8 cellular contexts compared by ENCODE assay signal in the genomic region with DNA sequence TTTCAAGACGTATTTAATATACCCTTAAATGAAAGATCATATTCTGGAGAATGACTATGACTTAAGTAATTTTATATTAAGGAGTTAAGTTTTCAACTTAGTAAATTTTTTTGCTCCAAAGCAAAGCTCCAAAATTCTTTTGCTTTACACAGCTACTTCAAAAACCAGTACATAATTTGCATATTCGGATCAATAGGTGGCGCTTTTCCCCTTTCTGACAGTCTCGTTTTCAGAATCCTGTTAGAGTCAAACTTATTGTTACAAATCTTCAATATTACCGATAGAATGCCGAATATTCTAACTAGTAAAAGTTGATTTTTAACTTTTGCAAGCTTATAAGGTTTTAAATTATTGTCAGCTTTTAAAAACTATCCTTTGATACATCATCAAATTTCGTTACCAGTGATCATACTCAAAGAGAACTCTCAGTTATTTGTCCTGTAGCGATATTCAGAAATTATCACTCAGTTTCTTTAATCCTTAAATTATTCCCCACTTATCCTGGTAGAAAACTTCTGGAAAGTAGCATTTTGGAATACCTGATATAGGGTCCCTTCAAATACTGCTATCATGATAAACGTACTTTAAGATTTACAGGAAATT.
A peak's percentile ranks its signal among the peaks of the same experiment; 100 is the strongest.
DNase-seq lines count a peak whose midpoint lies in the region; ATAC-seq, FAIRE-seq and TF ChIP-seq lines count a peak whose summit lies in the region.

No MANE protein-coding gene starts in this region.

- no peak overlapping the region for H3K4me2 ChIP-seq in neuronal stem cell (ENCODE audit: insufficient read depth, low read length, poor library complexity, severe bottlenecking)

- no peak overlapping the region for H3K27ac ChIP-seq in neuronal stem cell (replicated peaks; ENCODE audit: low read length)

- no peak overlapping the region for H3K18ac ChIP-seq in neuronal stem cell (ENCODE audit: low read length)

- no peak overlapping the region for H4K91ac ChIP-seq in neuronal stem cell (ENCODE audit: low read depth, low read length, poor library complexity)

- H3K4me3 ChIP-seq in choroid plexus epithelial cell (ENCODE audit: low read depth, low read length) (no peak overlapping the region), neuronal stem cell (ENCODE audit: low read length in 2 of 2) (no peak overlapping the region)

- in situ Hi-C loops in ACHN (cut with HindIII; ENCODE audit: low pct_ligation_motif_present, low pct_unique_long_range_greater_than_20kb, low sequenced_read_pairs) = no loop called here

- no peak overlapping the region for H2BK5ac ChIP-seq in neuronal stem cell (ENCODE audit: low read length)

- H3K36me3 ChIP-seq in neuronal stem cell (replicated peaks in 1 of 2; ENCODE audit: control insufficient read depth in 2 of 2, insufficient read depth in 2 of 2, low read length in 2 of 2) = no peaks in the 10 kb centered on the region

- no peaks in the 10 kb centered on the region for H3K9me3 ChIP-seq in neuronal stem cell (replicated peaks in 1 of 2; ENCODE audit: control insufficient read depth in 2 of 2, insufficient read depth in 1 of 2, low read depth in 1 of 2, low read length in 2 of 2)

- H3K9ac ChIP-seq in neuronal stem cell (ENCODE audit: low read depth, low read length, poor library complexity) = no peak overlapping the region

- no peaks in the 10 kb centered on the region for H3K27me3 ChIP-seq in neuronal stem cell (ENCODE audit: control insufficient read depth in 3 of 3, insufficient read depth in 3 of 3, low read depth in 1 of 3, low read length in 3 of 3)

- WGBS in neuronal stem cell (ENCODE audit: extremely low coverage in 2 of 2, insufficient read length in 2 of 2, insufficient replicate concordance in 1 of 2), 2 donors = no CpG with 5 or more reads among the region's 9 CpGs

- DNase-seq in ACHN (peak; percentile 35), GM19239 (ENCODE audit: insufficient read length, low spot score) (no peak), NCI-H2227 (lab: John Stamatoyannopoulos, UW; ENCODE audit: unreplicated experiment) (peak; percentile 15), choroid plexus epithelial cell (ENCODE audit: low read depth) (peak; percentile 68), neuronal stem cell (ENCODE audit: low spot score) (peak; percentile 29), HK-2 (ENCODE audit: unreplicated experiment) (no peak)
- DNase-seq in activated CD8-positive, alpha-beta memory T cell treated with anti-CD3 and anti-CD28 coated beads, Interleukin-2, amount 50 U/mL, for 48 hours = no peak

- no peak overlapping the region for H3K23ac ChIP-seq in neuronal stem cell (ENCODE audit: low read depth, low read length, poor library complexity)

- no peak overlapping the region for H2AFZ ChIP-seq in neuronal stem cell (ENCODE audit: low read length)

- peaks cover 0 to 9% of the 10 kb centered on the region in 2 donors for H3K4me1 ChIP-seq in neuronal stem cell (ENCODE audit: control insufficient read depth in 2 of 2, insufficient read depth in 1 of 2, low read depth in 1 of 2, low read length in 2 of 2)

- TF ChIP-seq CTCF in choroid plexus epithelial cell (conservative IDR thresholded peaks at IDR 0.05; ENCODE audit: low read depth, low read length) = peak; percentile 67

- no peak overlapping the region for H2BK12ac ChIP-seq in neuronal stem cell (ENCODE audit: low read length)

- no peak overlapping the region for H2AK5ac ChIP-seq in neuronal stem cell (ENCODE audit: low read depth, low read length)

- no peak overlapping the region for H2BK120ac ChIP-seq in neuronal stem cell (ENCODE audit: low read depth, low read length)

- ATAC-seq in activated CD4-positive, CD25-positive, alpha-beta regulatory T cell treated with anti-CD3 and anti-CD28 coated beads, Interleukin-2, amount 50 U/mL, for 24 hours = no peak

- no peaks in the 10 kb centered on the region for H3K79me1 ChIP-seq in neuronal stem cell (ENCODE audit: low read depth, low read length)

- peak; percentile 33 for FAIRE-seq in GM19239 (lab: Jason Lieb, UNC)

- no peak overlapping the region for H3K14ac ChIP-seq in neuronal stem cell (ENCODE audit: low read length)

- H3K4ac ChIP-seq in neuronal stem cell (ENCODE audit: low read length) = no peak overlapping the region

- H2BK15ac ChIP-seq in neuronal stem cell (ENCODE audit: low read length) = no peak overlapping the region

- H4K8ac ChIP-seq in neuronal stem cell (ENCODE audit: low read depth, low read length) = no peak overlapping the region

Comparison
In these comparisons a context has a peak if more than half of its experiments do, and no peak if none do; other contexts are left out.
1. DNase-seq: peak in ACHN (single experiment), NCI-H2227 (single experiment), choroid plexus epithelial cell (single experiment) and neuronal stem cell (single experiment); none in GM19239 (single experiment), HK-2 (single experiment) and activated CD8-positive, alpha-beta memory T cell treated with anti-CD3 and anti-CD28 coated beads, Interleukin-2, amount 50 U/mL, for 48 hours (single experiment).